ENCODE assay signal across 1 cellular context in the genomic region with DNA sequence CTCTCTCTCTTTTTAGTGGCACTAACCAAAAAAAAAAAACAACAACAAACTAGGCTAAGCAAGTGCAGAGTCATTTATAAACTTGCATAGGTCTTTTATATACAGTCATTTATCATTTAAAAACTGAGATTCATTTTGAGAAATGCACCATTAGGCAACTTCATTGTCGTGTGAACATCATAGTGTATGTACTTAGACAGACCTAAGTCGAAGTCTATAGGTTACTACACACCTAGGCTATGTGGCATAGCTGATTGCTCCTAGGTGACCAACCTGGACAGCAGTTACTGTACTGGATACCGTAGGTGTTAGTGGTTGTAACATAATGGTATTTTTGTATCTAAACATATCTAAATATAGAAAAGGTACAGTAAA.
TF ChIP-seq lines count a peak whose summit lies in the region.

No MANE protein-coding gene starts in this region.

TF ChIP-seq in K562, 482 proteins besides CTCF, POLR2A, EP300 and RAD21 (continued from another document):
- TF ChIP-seq, protein P1, sequence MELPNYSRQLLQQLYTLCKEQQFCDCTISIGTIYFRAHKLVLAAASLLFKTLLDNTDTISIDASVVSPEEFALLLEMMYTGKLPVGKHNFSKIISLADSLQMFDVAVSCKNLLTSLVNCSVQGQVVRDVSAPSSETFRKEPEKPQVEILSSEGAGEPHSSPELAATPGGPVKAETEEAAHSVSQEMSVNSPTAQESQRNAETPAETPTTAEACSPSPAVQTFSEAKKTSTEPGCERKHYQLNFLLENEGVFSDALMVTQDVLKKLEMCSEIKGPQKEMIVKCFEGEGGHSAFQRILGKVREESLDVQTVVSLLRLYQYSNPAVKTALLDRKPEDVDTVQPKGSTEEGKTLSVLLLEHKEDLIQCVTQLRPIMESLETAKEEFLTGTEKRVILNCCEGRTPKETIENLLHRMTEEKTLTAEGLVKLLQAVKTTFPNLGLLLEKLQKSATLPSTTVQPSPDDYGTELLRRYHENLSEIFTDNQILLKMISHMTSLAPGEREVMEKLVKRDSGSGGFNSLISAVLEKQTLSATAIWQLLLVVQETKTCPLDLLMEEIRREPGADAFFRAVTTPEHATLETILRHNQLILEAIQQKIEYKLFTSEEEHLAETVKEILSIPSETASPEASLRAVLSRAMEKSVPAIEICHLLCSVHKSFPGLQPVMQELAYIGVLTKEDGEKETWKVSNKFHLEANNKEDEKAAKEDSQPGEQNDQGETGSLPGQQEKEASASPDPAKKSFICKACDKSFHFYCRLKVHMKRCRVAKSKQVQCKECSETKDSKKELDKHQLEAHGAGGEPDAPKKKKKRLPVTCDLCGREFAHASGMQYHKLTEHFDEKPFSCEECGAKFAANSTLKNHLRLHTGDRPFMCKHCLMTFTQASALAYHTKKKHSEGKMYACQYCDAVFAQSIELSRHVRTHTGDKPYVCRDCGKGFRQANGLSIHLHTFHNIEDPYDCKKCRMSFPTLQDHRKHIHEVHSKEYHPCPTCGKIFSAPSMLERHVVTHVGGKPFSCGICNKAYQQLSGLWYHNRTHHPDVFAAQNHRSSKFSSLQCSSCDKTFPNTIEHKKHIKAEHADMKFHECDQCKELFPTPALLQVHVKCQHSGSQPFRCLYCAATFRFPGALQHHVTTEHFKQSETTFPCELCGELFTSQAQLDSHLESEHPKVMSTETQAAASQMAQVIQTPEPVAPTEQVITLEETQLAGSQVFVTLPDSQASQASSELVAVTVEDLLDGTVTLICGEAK (IDR thresholded peaks at IDR 0.05) = no peak
- TF ChIP-seq, protein P1 (CRISPR knock-in tag; IDR thresholded peaks at IDR 0.05) = no peak
- TF ChIP-seq EGR1 (conservative IDR thresholded peaks at IDR 0.05) = no peak
- no peak for TF ChIP-seq TFAM (CRISPR knock-in tag; conservative IDR thresholded peaks at IDR 0.05)
- no peak for TF ChIP-seq KDM1A (IDR thresholded peaks at IDR 0.05)
- TF ChIP-seq, protein P2, sequence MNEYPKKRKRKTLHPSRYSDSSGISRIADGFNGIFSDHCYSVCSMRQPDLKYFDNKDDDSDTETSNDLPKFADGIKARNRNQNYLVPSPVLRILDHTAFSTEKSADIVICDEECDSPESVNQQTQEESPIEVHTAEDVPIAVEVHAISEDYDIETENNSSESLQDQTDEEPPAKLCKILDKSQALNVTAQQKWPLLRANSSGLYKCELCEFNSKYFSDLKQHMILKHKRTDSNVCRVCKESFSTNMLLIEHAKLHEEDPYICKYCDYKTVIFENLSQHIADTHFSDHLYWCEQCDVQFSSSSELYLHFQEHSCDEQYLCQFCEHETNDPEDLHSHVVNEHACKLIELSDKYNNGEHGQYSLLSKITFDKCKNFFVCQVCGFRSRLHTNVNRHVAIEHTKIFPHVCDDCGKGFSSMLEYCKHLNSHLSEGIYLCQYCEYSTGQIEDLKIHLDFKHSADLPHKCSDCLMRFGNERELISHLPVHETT (CRISPR knock-in tag; conservative IDR thresholded peaks at IDR 0.05 in 1 of 2, IDR thresholded peaks at IDR 0.05 in 1 of 2) = no peak
- no peak for TF ChIP-seq RAD51 (IDR thresholded peaks at IDR 0.05; ENCODE audit: borderline replicate concordance, low read depth)
- no peak for TF ChIP-seq HNRNPL (IDR thresholded peaks at IDR 0.05; ENCODE audit: low read depth, low read length)
- TF ChIP-seq ZBED1 (IDR thresholded peaks at IDR 0.05) = no peak
- TF ChIP-seq, protein P3, sequence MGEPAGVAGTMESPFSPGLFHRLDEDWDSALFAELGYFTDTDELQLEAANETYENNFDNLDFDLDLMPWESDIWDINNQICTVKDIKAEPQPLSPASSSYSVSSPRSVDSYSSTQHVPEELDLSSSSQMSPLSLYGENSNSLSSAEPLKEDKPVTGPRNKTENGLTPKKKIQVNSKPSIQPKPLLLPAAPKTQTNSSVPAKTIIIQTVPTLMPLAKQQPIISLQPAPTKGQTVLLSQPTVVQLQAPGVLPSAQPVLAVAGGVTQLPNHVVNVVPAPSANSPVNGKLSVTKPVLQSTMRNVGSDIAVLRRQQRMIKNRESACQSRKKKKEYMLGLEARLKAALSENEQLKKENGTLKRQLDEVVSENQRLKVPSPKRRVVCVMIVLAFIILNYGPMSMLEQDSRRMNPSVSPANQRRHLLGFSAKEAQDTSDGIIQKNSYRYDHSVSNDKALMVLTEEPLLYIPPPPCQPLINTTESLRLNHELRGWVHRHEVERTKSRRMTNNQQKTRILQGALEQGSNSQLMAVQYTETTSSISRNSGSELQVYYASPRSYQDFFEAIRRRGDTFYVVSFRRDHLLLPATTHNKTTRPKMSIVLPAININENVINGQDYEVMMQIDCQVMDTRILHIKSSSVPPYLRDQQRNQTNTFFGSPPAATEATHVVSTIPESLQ (CRISPR knock-in tag; IDR thresholded peaks at IDR 0.05) = no peak
- TF ChIP-seq ZFP36 (IDR thresholded peaks at IDR 0.05; ENCODE audit: low read depth, low read length, partially characterized antibody) = no peak
